In genomic region chr1:225876900-225877510, GRCh38 we compare ENCODE assay signal across 15 cellular contexts. TPM values are rescaled to one million over a fixed set of nuclear protein-coding genes. Genes with fewer than 3 reads are reported as not detected.
A peak's percentile ranks its signal among the peaks of the same experiment; 100 is the strongest.
DNase-seq lines count a peak whose midpoint lies in the region; ATAC-seq and TF ChIP-seq lines count a peak whose summit lies in the region.
"Had no signal": no experiment of that assay in that cellular context is flagged by ENCODE, and none has a peak within 500 bp of the region (broad histone marks: within the 10 kb centered on the region; RNA-seq: fewer than 3 reads in every experiment).

No MANE protein-coding gene starts in this region.

- H3K9me3 Mint-ChIP-seq in Caco-2 (ENCODE audit: unreplicated experiment) (no peaks in the 10 kb centered on the region), WTC11 (no peaks in the 10 kb centered on the region)
- no peaks in the 10 kb centered on the region for H3K9me3 Mint-ChIP-seq in activated CD4-positive, alpha-beta memory T cell treated with anti-CD3 and anti-CD28 coated beads for 36 hours
- H3K9me3 Mint-ChIP-seq: activated naive CD4-positive, alpha-beta T cell treated with anti-CD3 and anti-CD28 coated beads for 36 hours had no signal

- TF ChIP-seq POLR2A in stomach (IDR thresholded peaks at IDR 0.05): no peak

- CTCF ChIA-PET in Caco-2 (lab: Charles Lee): interaction anchor here (0.9 to 2.5 kb wide), 2 partner anchors 47 to 99 kb away, joined by 3 to 6 read pairs; partner anchors contain the start of genes PYCR2 and SRP9
- CTCF ChIA-PET in WTC11 (lab: Charles Lee): interaction anchor here (1.1 to 7.6 kb wide), 6 partner anchors 12 to 402 kb away, joined by 3 to 94 read pairs (median 10); partner anchors contain the start of gene LEFTY1
- CTCF ChIA-PET in activated CD4-positive, alpha-beta memory T cell treated with anti-CD3 and anti-CD28 coated beads for 36 hours (lab: Charles Lee): interaction anchor here (0.9 to 1.0 kb wide), 3 partner anchors 24 to 402 kb away, joined by 3 to 4 read pairs (median 3); no protein-coding TSS in a partner anchor

- ATAC-seq in WTC11: no peak

- WGBS in stomach, 5 donors: 41 to 55% (median 46%) methylated on average over 8 to 12 of the region's 12 CpGs

- H3K36me3 Mint-ChIP-seq in Caco-2 (ENCODE audit: insufficient read depth, unreplicated experiment) (peaks cover 44% of the 10 kb centered on the region), WTC11 (peaks cover 35% of the 10 kb centered on the region)
- H3K36me3 Mint-ChIP-seq in activated CD4-positive, alpha-beta memory T cell treated with anti-CD3 and anti-CD28 coated beads for 36 hours: peaks cover 12% of the 10 kb centered on the region

- H3K4me1 ChIP-seq in Caco-2: peaks cover 43% of the 10 kb centered on the region
- peaks cover 71 to 90% (median 81%) of the 10 kb centered on the region in 4 donors for H3K4me1 ChIP-seq in stomach
- peaks cover 64% of the 10 kb centered on the region for H3K4me1 ChIP-seq in effector memory CD4-positive, alpha-beta T cell (ENCODE audit: control insufficient read depth, insufficient read depth, low read length, poor library complexity, severe bottlenecking)

- DNase-seq in Caco-2 (no peak), WTC11 (ENCODE audit: low spot score) (no peak), stomach (no peak), germinal center (ENCODE audit: low spot score) (no peak), NCI-H2196 (lab: John Stamatoyannopoulos, UW; ENCODE audit: unreplicated experiment) (no peak)
- DNase-seq in effector memory CD4-positive, alpha-beta T cell: no peak
- DNase-seq in activated CD4-positive, alpha-beta memory T cell treated with anti-CD3 and anti-CD28 coated beads for 36 hours: no peak
- DNase-seq: NK-92 treated with Interleukin-12 subunit alpha and Interleukin-12 subunit beta, amount 100 ng/mL, for 24 hours had no signal

- TF ChIP-seq CTCF in Caco-2 (IDR thresholded peaks at IDR 0.05; ENCODE audit: insufficient read depth in 1 of 2, low read depth in 1 of 2, low read length in 1 of 2, severe bottlenecking in 1 of 2, unreplicated experiment in 1 of 2) (no peak), WTC11 (IDR thresholded peaks at IDR 0.05) (no peak), stomach (IDR thresholded peaks at IDR 0.05) (no peak)

- no TSS peak for BruUV-seq in Caco-2 (replicated peaks; lab: Mats Ljungman, UMichigan)

- TF ChIP-seq EP300 in stomach (IDR thresholded peaks at IDR 0.05): no peak

- no peaks in the 10 kb centered on the region for H3K27me3 Mint-ChIP-seq in Caco-2 (ENCODE audit: insufficient read depth, unreplicated experiment)
- no peaks in the 10 kb centered on the region for H3K27me3 Mint-ChIP-seq in WTC11 (ENCODE audit: low read depth)
- H3K27me3 Mint-ChIP-seq in activated CD4-positive, alpha-beta memory T cell treated with anti-CD3 and anti-CD28 coated beads for 36 hours: no peaks in the 10 kb centered on the region
- H3K27me3 Mint-ChIP-seq: B cell had no signal

- peak overlapping the region; percentile 91 for H3K27ac Mint-ChIP-seq in Caco-2 (ENCODE audit: unreplicated experiment)
- 0 out of 2 replicates have a peak overlapping the region, but pooled peaks have one; percentile 23 for H3K27ac Mint-ChIP-seq in WTC11
- H3K27ac Mint-ChIP-seq in activated CD4-positive, alpha-beta memory T cell treated with anti-CD3 and anti-CD28 coated beads for 36 hours: no peak overlapping the region
- H3K27ac Mint-ChIP-seq: activated naive CD4-positive, alpha-beta T cell treated with anti-CD3 and anti-CD28 coated beads for 36 hours had no signal

- POLR2A ChIA-PET in Caco-2 (lab: Charles Lee): no interaction called here
- POLR2A ChIA-PET in WTC11 (lab: Charles Lee): no interaction called here
- POLR2A ChIA-PET in activated CD4-positive, alpha-beta memory T cell treated with anti-CD3 and anti-CD28 coated beads for 36 hours (lab: Charles Lee): interaction anchor here (1.2 to 1.3 kb wide), 2 partner anchors 11 to 99 kb away, joined by 5 read pairs; partner anchors contain the start of gene SRP9

- H3K4me3 ChIP-seq in Caco-2 (ENCODE audit: low read depth, low read length) (no peak overlapping the region), stomach (peak overlapping the region in 1 of 4 donors; percentile 20)
- H3K4me3 ChIP-seq in effector memory CD4-positive, alpha-beta T cell (ENCODE audit: insufficient read depth, low read depth, low read length, poor library complexity, severe bottlenecking): no peak overlapping the region
- H3K4me3 ChIP-seq: lung, ovary, SK-N-MC had no signal

- H3K27me3 ChIP-seq in Caco-2 (replicated peaks; ENCODE audit: control insufficient read depth, insufficient read depth, low read length) (no peaks in the 10 kb centered on the region), layer of hippocampus (ENCODE audit: control insufficient read depth, insufficient read depth, low read length) (no peaks in the 10 kb centered on the region), stomach (no peaks in the 10 kb centered on the region)
- H3K27me3 ChIP-seq in effector memory CD4-positive, alpha-beta T cell (replicated peaks; ENCODE audit: control insufficient read depth, insufficient read depth, low read length, poor library complexity, severe bottlenecking): no peaks in the 10 kb centered on the region
- H3K27me3 ChIP-seq: ovary had no signal

- H3K4me1 Mint-ChIP-seq in Caco-2 (ENCODE audit: low read depth, unreplicated experiment) (peaks cover 23% of the 10 kb centered on the region), WTC11 (peaks cover 56% of the 10 kb centered on the region)
- H3K4me1 Mint-ChIP-seq in activated CD4-positive, alpha-beta memory T cell treated with anti-CD3 and anti-CD28 coated beads for 36 hours (ENCODE audit: low read depth): peaks cover 67% of the 10 kb centered on the region

- H3K27ac ChIP-seq in layer of hippocampus (ENCODE audit: low read depth, low read length): peak overlapping the region; percentile 98
- H3K27ac ChIP-seq in stomach: peak overlapping the region; percentile 43 to 96 (median 92)
- H3K27ac ChIP-seq in effector memory CD4-positive, alpha-beta T cell (ENCODE audit: insufficient read depth, low read length, poor library complexity, severe bottlenecking): no peak overlapping the region
- H3K27ac ChIP-seq: ovary, SK-N-MC, WERI-Rb-1 had no signal

- no peaks in the 10 kb centered on the region for H3K9me3 ChIP-seq in Caco-2
- H3K9me3 ChIP-seq in stomach: no peaks in the 10 kb centered on the region
- no peaks in the 10 kb centered on the region for H3K9me3 ChIP-seq in effector memory CD4-positive, alpha-beta T cell (ENCODE audit: control insufficient read depth, low read length)
- H3K9me3 ChIP-seq: ovary had no signal

- H3K4me3 Mint-ChIP-seq in Caco-2 (ENCODE audit: unreplicated experiment) (no peak overlapping the region), WTC11 (no peak overlapping the region)
- no peak overlapping the region for H3K4me3 Mint-ChIP-seq in activated CD4-positive, alpha-beta memory T cell treated with anti-CD3 and anti-CD28 coated beads for 36 hours
- H3K4me3 Mint-ChIP-seq: activated naive CD4-positive, alpha-beta T cell treated with anti-CD3 and anti-CD28 coated beads for 36 hours; B cell had no signal

- peaks cover 5% of the 10 kb centered on the region; the same call in 1 of the 2 replicates for H3K36me3 ChIP-seq in Caco-2 (ENCODE audit: control insufficient read depth, insufficient read depth, low read length)
- H3K36me3 ChIP-seq in stomach: peaks cover 21 to 55% (median 49%) of the 10 kb centered on the region in 4 donors
- H3K36me3 ChIP-seq in effector memory CD4-positive, alpha-beta T cell (ENCODE audit: control insufficient read depth, insufficient read depth, low read length): peaks cover 57% of the 10 kb centered on the region
- H3K36me3 ChIP-seq: WERI-Rb-1 had no signal

- intact Hi-C loops in Caco-2 (cut with micrococcal nuclease; ENCODE audit: unreplicated experiment): no loop called here
- intact Hi-C loops in stomach (cut with DNase I; ENCODE audit: low total_unique reads): no loop called here
- intact Hi-C loops in activated CD4-positive, alpha-beta memory T cell treated with anti-CD3 and anti-CD28 coated beads for 36 hours (cut with micrococcal nuclease): no loop called here

TF ChIP-seq in WTC11, 78 proteins besides CTCF, POLR2A, EP300 and RAD21:
- no peak for TF ChIP-seq RORB (CRISPR knock-in tag; IDR thresholded peaks at IDR 0.05)
- no peak for TF ChIP-seq MAX (CRISPR knock-in tag; IDR thresholded peaks at IDR 0.05)
- no peak for TF ChIP-seq IRF1 (CRISPR knock-in tag; IDR thresholded peaks at IDR 0.05)
TF ChIP-seq in WTC11: peak in this region for 0.

RNA-seq across cellular contexts. Expression of gene TMEM63A, which starts 5.2 kb away (rescaled TPM):
- 93.9 and 116 TPM in 2 replicates for total RNA-seq in Caco-2 (2022)
- 61.1 to 91.7 TPM (median 69.3 TPM) in 3 replicates for total RNA-seq in WTC11 (2021)
- 100 to 1,000 TPM in 3 of 5 donors, 10 to 100 TPM in 2; 82.6 to 208 (median 101) TPM for total RNA-seq in stomach
- polyA plus RNA-seq in stomach: 10 to 100 TPM in 2 of 3 donors, 1 to 10 TPM in 1; 5.3 to 25.7 (median 22.8) TPM
- total RNA-seq in activated CD4-positive, alpha-beta memory T cell treated with anti-CD3 and anti-CD28 coated beads for 36 hours: 10 to 100 TPM; 52.2 to 59.1 TPM

RNA-seq across cellular contexts. Expression of gene LEFTY1, which starts 11.9 kb away (rescaled TPM):
- total RNA-seq in Caco-2 (2022): not detected in 2 replicates
- total RNA-seq in WTC11 (2021): 47.0 to 52.9 TPM (median 49.0 TPM) in 3 replicates
- 100 to 1,000 TPM in 1 of 5 donors, under 1 TPM in 1, not detected in 3; 0.55 to 499 TPM for total RNA-seq in stomach
- polyA plus RNA-seq in stomach: under 1 TPM; 0.37 to 0.73 (median 0.61) TPM
- under 1 TPM in 1 of 2 experiments, not detected in 1; 0.19 TPM for total RNA-seq in activated CD4-positive, alpha-beta memory T cell treated with anti-CD3 and anti-CD28 coated beads for 36 hours
- total RNA-seq: B cell had no signal

RNA-seq across cellular contexts. Expression of gene PYCR2, which starts 47.0 kb away (rescaled TPM):
- 69.7 and 73.7 TPM in 2 replicates for total RNA-seq in Caco-2 (2022)
- 81.5 to 90.3 TPM (median 86.0 TPM) in 3 replicates for total RNA-seq in WTC11 (2021)
- 10 to 100 TPM; 20.1 to 42.9 (median 21.8) TPM for total RNA-seq in stomach
- polyA plus RNA-seq in stomach: 10 to 100 TPM; 39.0 to 59.4 (median 39.9) TPM
- total RNA-seq in activated CD4-positive, alpha-beta memory T cell treated with anti-CD3 and anti-CD28 coated beads for 36 hours: 100 to 1,000 TPM; 127 TPM
